8 cellular contexts compared by ENCODE assay signal in genomic region chrX:56233682-56234081, GRCh38. TPM values are rescaled to one million over a fixed set of nuclear protein-coding genes. Genes with fewer than 3 reads are reported as not detected.
A peak's percentile ranks its signal among the peaks of the same experiment; 100 is the strongest.
DNase-seq lines count a peak whose midpoint lies in the region; ATAC-seq, FAIRE-seq and TF ChIP-seq lines count a peak whose summit lies in the region.

No MANE protein-coding gene starts in this region.

- H3K4me3 ChIP-seq in H7 (ENCODE audit: insufficient read depth, low read depth, low read length) (peak overlapping the region; percentile 65), RWPE2 (ENCODE audit: severe bottlenecking) (no peak overlapping the region)

- no peak for DNase-seq in GM18507 (ENCODE audit: extremely low spot score, insufficient read length, low read depth)
- DNase-seq in H7: peak; percentile 34
- no peak for DNase-seq in RWPE2 (ENCODE audit: low spot score)
- DNase-seq in fibroblast of the conjunctiva (ENCODE audit: low read depth): peak; percentile 61
- no peak for DNase-seq in omental fat pad (ENCODE audit: low spot score)
- DNase-seq in HTR-8/SVneo (ENCODE audit: insufficient read length, low spot score): no peak
- no peak for DNase-seq in NCI-H2171 (lab: John Stamatoyannopoulos, UW)
- DNase-seq in NCI-H345 (lab: John Stamatoyannopoulos, UW): no peak

- no peak overlapping the region for H3K27ac ChIP-seq in RWPE2 (ENCODE audit: poor library complexity, severe bottlenecking)

- no peaks in the 10 kb centered on the region for H3K9me3 ChIP-seq in RWPE2 (ENCODE audit: severe bottlenecking)

- H3K27me3 ChIP-seq in H7 (ENCODE audit: control insufficient read depth, insufficient read depth, low read length) (no peaks in the 10 kb centered on the region), RWPE2 (ENCODE audit: insufficient read depth, poor library complexity, severe bottlenecking) (peaks cover 3% of the 10 kb centered on the region)

- ATAC-seq in RWPE2 (ENCODE audit: low read depth) (peak; percentile 59; the same call in 2 of the 3 replicates), omental fat pad (ENCODE audit: low FRiP score) (peak; percentile 81)

- H3K36me3 ChIP-seq in H7 (replicated peaks; ENCODE audit: control insufficient read depth, insufficient read depth, low read length) (no peaks in the 10 kb centered on the region), RWPE2 (ENCODE audit: low read depth) (no peaks in the 10 kb centered on the region)

- TF ChIP-seq CTCF in RWPE2 (IDR thresholded peaks at IDR 0.05; ENCODE audit: poor library complexity, severe bottlenecking) (no peak), omental fat pad (IDR thresholded peaks at IDR 0.05) (no peak)

- FAIRE-seq in GM18507 (lab: Jason Lieb, UNC): peak; percentile 93
- FAIRE-seq in HTR-8/SVneo (lab: Jason Lieb, UNC): no peak

- no peaks in the 10 kb centered on the region for H3K4me1 ChIP-seq in RWPE2 (ENCODE audit: insufficient read depth, poor library complexity, severe bottlenecking)

RNA-seq across cellular contexts. Expression of gene KLF8, which starts 1.5 kb away (rescaled TPM):
- total RNA-seq in H7 (2014; rRNA removed; shearing (Covaris generic)): 7.3 and 8.1 TPM in 2 replicates
- total RNA-seq in omental fat pad: 10 to 100 TPM; 12.1 to 30.1 (median 23.2) TPM

Comparison
In these comparisons a context has a peak if more than half of its experiments do, and no peak if none do; other contexts are left out.
1. DNase-seq: peak in H7 (single experiment) and fibroblast of the conjunctiva (single experiment); none in GM18507 (single experiment), RWPE2 (single experiment), omental fat pad (single experiment), HTR-8/SVneo (single experiment), NCI-H2171 (single experiment) and NCI-H345 (single experiment).